In genomic region chr2:154794328-154794870, GRCh38 we compare ENCODE assay signal across 13 cellular contexts.
DNase-seq lines count a peak whose midpoint lies in the region; ATAC-seq and TF ChIP-seq lines count a peak whose summit lies in the region.
"Had no signal": no experiment of that assay in that cellular context is flagged by ENCODE, and none has a peak within 500 bp of the region (broad histone marks: within the 10 kb centered on the region; RNA-seq: fewer than 3 reads in every experiment).

No MANE protein-coding gene starts in this region.

- H3K27ac ChIP-seq in osteoblast (ENCODE audit: low read depth, low read length) = no peak overlapping the region
- H3K27ac ChIP-seq: A549, GM23248, HL-60 had no signal

- no peak for TF ChIP-seq CTCF in osteoblast (IDR thresholded peaks at IDR 0.05; ENCODE audit: extremely low read depth, low read depth, low read length)

- H3K79me2 ChIP-seq in osteoblast (ENCODE audit: insufficient read depth, low read length) = no peaks in the 10 kb centered on the region

- no peaks in the 10 kb centered on the region for H3K4me1 ChIP-seq in osteoblast (ENCODE audit: insufficient read depth, low read length)
- H3K4me1 ChIP-seq: A549, Caco-2 had no signal

- H2AFZ ChIP-seq in osteoblast (ENCODE audit: low read length) = no peak overlapping the region
- H2AFZ ChIP-seq: GM23248 had no signal

- no peaks in the 10 kb centered on the region for H3K27me3 ChIP-seq in osteoblast (ENCODE audit: insufficient read depth, low read length)

- H3K9me3 ChIP-seq in osteoblast (ENCODE audit: low read depth, low read length) = no peaks in the 10 kb centered on the region
- H3K9me3 ChIP-seq: A549, Caco-2 had no signal

- ATAC-seq in GM21447 (IDR thresholded peaks at IDR 0.05; ENCODE audit: unreplicated experiment) = no peak
- ATAC-seq in GM18907 (IDR thresholded peaks at IDR 0.05; ENCODE audit: unreplicated experiment) = no peak
- ATAC-seq: A549; CD8-positive, alpha-beta T cell; HCT116 had no signal

- H3K4me3 ChIP-seq in osteoblast (ENCODE audit: insufficient read depth, low read length) = no peak overlapping the region
- H3K4me3 ChIP-seq: A549, GM23248 had no signal

- no peaks in the 10 kb centered on the region for H3K36me3 ChIP-seq in osteoblast (ENCODE audit: insufficient read depth, low read length)

- H4K20me1 ChIP-seq in osteoblast (ENCODE audit: insufficient read depth, low read length) = no peaks in the 10 kb centered on the region

- DNase-seq in NCI-H446 treated with DMSO at 0.1 percent for 48 hours (lab: John Stamatoyannopoulos, UW) (peak; percentile 86), foreskin melanocyte (peak; percentile 10), middle frontal gyrus (ENCODE audit: extremely low spot score, low spot score) (peak; percentile 22), NCI-H69 (lab: John Stamatoyannopoulos, UW) (no peak), osteoblast (ENCODE audit: insufficient read length, low spot score, missing footprints) (no peak)
- DNase-seq: Caco-2; CD8-positive, alpha-beta T cell; GM23248 had no signal

- no peak overlapping the region for H3K4me2 ChIP-seq in osteoblast (ENCODE audit: insufficient read depth, low read length)
- H3K4me2 ChIP-seq: A549 had no signal

Comparison
In these comparisons a context has a peak if more than half of its experiments do, and no peak if none do; other contexts are left out.
1. DNase-seq: peak in NCI-H446 treated with DMSO at 0.1 percent for 48 hours (single experiment), foreskin melanocyte (single experiment) and middle frontal gyrus (single experiment); none in NCI-H69 (single experiment) and osteoblast (single experiment).